ENCODE assay signal across 27 cellular contexts in genomic region chr2:210604666-210605065, GRCh38. TPM values are rescaled to one million over a fixed set of nuclear protein-coding genes. Genes with fewer than 3 reads are reported as not detected.
DNase-seq lines count a peak whose midpoint lies in the region; ATAC-seq, FAIRE-seq and TF ChIP-seq lines count a peak whose summit lies in the region.
"Had no signal": no experiment of that assay in that cellular context is flagged by ENCODE, and none has a peak within 500 bp of the region (broad histone marks: within the 10 kb centered on the region; RNA-seq: fewer than 3 reads in every experiment).

No MANE protein-coding gene starts in this region.

- H3K9me1 ChIP-seq in K562 (ENCODE audit: control insufficient read depth, insufficient read depth, low read length) = no peaks in the 10 kb centered on the region

- H3K4me2 ChIP-seq in A549 (no peak overlapping the region), K562 (ENCODE audit: insufficient read depth, low read length) (no peak overlapping the region), HepG2 (ENCODE audit: low read depth, low read length) (no peak overlapping the region), neural cell (ENCODE audit: low read length) (no peak overlapping the region), GM23338 (no peak overlapping the region)
- H3K4me2 ChIP-seq: BLaER1 had no signal

- no peaks in the 10 kb centered on the region for H3K27me3 ChIP-seq in K562 (ENCODE audit: control insufficient read depth in 2 of 2, insufficient read depth in 2 of 2, low read length in 2 of 2)
- no peaks in the 10 kb centered on the region for H3K27me3 ChIP-seq in HepG2 (ENCODE audit: control insufficient read depth in 1 of 2, insufficient read depth in 2 of 2, low read length in 2 of 2)
- H3K27me3 ChIP-seq in neural cell (ENCODE audit: insufficient read depth, low read depth, low read length) = no peaks in the 10 kb centered on the region
- no peaks in the 10 kb centered on the region for H3K27me3 ChIP-seq in GM23338 (ENCODE audit: insufficient read depth)
- H3K27me3 ChIP-seq: BE2C, BLaER1 had no signal

- FAIRE-seq in A549 (lab: Jason Lieb, UNC) (no peak), K562 (lab: Jason Lieb, UNC) (no peak), HepG2 (lab: Jason Lieb, UNC) (no peak), kidney (lab: Jason Lieb, UNC) (no peak)
- FAIRE-seq: GM12878, GM12892, GM19239 had no signal

- intact Hi-C loops in K562 (cut with micrococcal nuclease) = no loop called here
- intact Hi-C loops in HepG2 (cut with micrococcal nuclease; ENCODE audit: unreplicated experiment) = no loop called here
- intact Hi-C loops in kidney (cut with DNase I) = no loop called here

- H3K27ac ChIP-seq in A549 (no peak overlapping the region), K562 (ENCODE audit: extremely low read depth, low read depth, low read length) (no peak overlapping the region), HepG2 (ENCODE audit: extremely low read length, insufficient read depth, low read length) (no peak overlapping the region), neural cell (ENCODE audit: low read length) (no peak overlapping the region), GM23338 (ENCODE audit: low read depth) (no peak overlapping the region), kidney (ENCODE audit: low read depth in 2 of 2, low read length in 2 of 2) (no peak overlapping the region)
- H3K27ac ChIP-seq: 22Rv1, BLaER1 had no signal

- no peaks in the 10 kb centered on the region for H3K27me3 Mint-ChIP-seq in GM23338 (ENCODE audit: insufficient read depth, low read depth, poor library complexity)
- H3K27me3 Mint-ChIP-seq: CD4-positive, alpha-beta memory T cell; CD4-positive, CD25-positive, alpha-beta regulatory T cell; CD8-positive, alpha-beta memory T cell had no signal

- H3K4me1 ChIP-seq in A549 (no peaks in the 10 kb centered on the region), K562 (replicated peaks in 1 of 2; ENCODE audit: control insufficient read depth in 2 of 2, insufficient read depth in 2 of 2, low read length in 2 of 2) (no peaks in the 10 kb centered on the region), HepG2 (ENCODE audit: insufficient read depth, low read length) (no peaks in the 10 kb centered on the region), GM23338 (ENCODE audit: insufficient read depth) (no peaks in the 10 kb centered on the region), kidney (ENCODE audit: control insufficient read depth in 1 of 2, insufficient read depth in 1 of 2, low read depth in 1 of 2, low read length in 2 of 2) (no peaks in the 10 kb centered on the region)
- H3K4me1 ChIP-seq: BE2C, BLaER1 had no signal

- POLR2A ChIA-PET in A549 (lab: Yijun Ruan, JAX) (no interaction called here), K562 (lab: Yijun Ruan, JAX) (no interaction called here), HepG2 (lab: Yijun Ruan, JAX) (no interaction called here)

- no peak for TF ChIP-seq CTCF in A549 (IDR thresholded peaks at IDR 0.05)
- TF ChIP-seq CTCF in K562 (IDR thresholded peaks at IDR 0.05 in 2 of 3, conservative IDR thresholded peaks at IDR 0.05 in 1 of 3; ENCODE audit: insufficient read depth in 2 of 3, low read depth in 1 of 3, low read length in 3 of 3) = no peak
- TF ChIP-seq CTCF in HepG2 (CRISPR knock-in tag; IDR thresholded peaks at IDR 0.05) = no peak
- TF ChIP-seq CTCF in neural cell (IDR thresholded peaks at IDR 0.05; ENCODE audit: poor library complexity, severe bottlenecking) = no peak
- no peak for TF ChIP-seq CTCF in GM23338 (conservative IDR thresholded peaks at IDR 0.05; ENCODE audit: low read depth in 2 of 2)
- no peak for TF ChIP-seq CTCF in kidney (IDR thresholded peaks at IDR 0.05; ENCODE audit: borderline replicate concordance, extremely low read depth, insufficient read depth)
- TF ChIP-seq CTCF in GM13976 (IDR thresholded peaks at IDR 0.05; ENCODE audit: borderline replicate concordance, control extremely low read depth, extremely low read depth, insufficient read depth, missing control alignments) = no peak

- no peaks in the 10 kb centered on the region for H3K4me1 Mint-ChIP-seq in GM23338
- H3K4me1 Mint-ChIP-seq: CD14-positive monocyte; CD4-positive, alpha-beta memory T cell; CD4-positive, CD25-positive, alpha-beta regulatory T cell; CD8-positive, alpha-beta memory T cell had no signal

- H4K20me1 ChIP-seq in K562 (replicated peaks; ENCODE audit: control insufficient read depth, insufficient read depth, low read length) (no peaks in the 10 kb centered on the region), HepG2 (ENCODE audit: insufficient read depth, low read length) (no peaks in the 10 kb centered on the region), neural cell (ENCODE audit: insufficient read depth) (no peaks in the 10 kb centered on the region), GM23338 (replicated peaks; ENCODE audit: insufficient read depth) (no peaks in the 10 kb centered on the region)
- H4K20me1 ChIP-seq: BLaER1 had no signal

- TF ChIP-seq POLR2A in A549 (IDR thresholded peaks at IDR 0.05; ENCODE audit: low read length) (no peak), K562 (conservative IDR thresholded peaks at IDR 0.05) (no peak), HepG2 (IDR thresholded peaks at IDR 0.05; ENCODE audit: insufficient read depth in 1 of 2, low read depth in 2 of 2, low read length in 2 of 2) (no peak)

- H3K9me2 ChIP-seq in neural cell (ENCODE audit: insufficient read depth, low read length) (no peaks in the 10 kb centered on the region), GM23338 (ENCODE audit: insufficient read depth) (no peaks in the 10 kb centered on the region)

- H3K79me2 ChIP-seq in K562 (ENCODE audit: control insufficient read depth, insufficient read depth, low read length) = no peaks in the 10 kb centered on the region
- H3K79me2 ChIP-seq in HepG2 (ENCODE audit: insufficient read depth, low read length) = no peaks in the 10 kb centered on the region
- no peaks in the 10 kb centered on the region for H3K79me2 ChIP-seq in neural cell (replicated peaks; ENCODE audit: insufficient read depth, low read length)
- no peaks in the 10 kb centered on the region for H3K79me2 ChIP-seq in GM23338 (replicated peaks; ENCODE audit: insufficient read depth)

- H3K9me3 Mint-ChIP-seq in GM23338 = no peaks in the 10 kb centered on the region
- H3K9me3 Mint-ChIP-seq: CD14-positive monocyte; CD4-positive, alpha-beta memory T cell; CD4-positive, CD25-positive, alpha-beta regulatory T cell; CD8-positive, alpha-beta memory T cell had no signal

- WGBS in A549 (ENCODE audit: missing lambda C conversion rate) = 35% methylated on average over 1 of the region's 1 CpG
- 0% methylated on average over 1 of the region's 1 CpG for WGBS in K562 (ENCODE audit: insufficient coverage, low coverage, missing lambda C conversion rate)
- WGBS in HepG2 (ENCODE audit: low lambda C conversion rate) = 90% methylated on average over 1 of the region's 1 CpG

- no peak overlapping the region for H3K27ac Mint-ChIP-seq in GM23338
- H3K27ac Mint-ChIP-seq: CD14-positive monocyte; CD4-positive, alpha-beta memory T cell; CD4-positive, CD25-positive, alpha-beta regulatory T cell; CD8-positive, alpha-beta memory T cell had no signal

- ATAC-seq in A549 (no peak), K562 (no peak), HepG2 (no peak), GM23338 (no peak)
- ATAC-seq: GM12878 had no signal

- H3F3A ChIP-seq in neural cell (ENCODE audit: insufficient read depth, low read length, poor library complexity, severe bottlenecking) (no peaks in the 10 kb centered on the region), GM23338 (replicated peaks; ENCODE audit: low read depth) (no peaks in the 10 kb centered on the region)

- H3K36me3 ChIP-seq in K562 (ENCODE audit: control insufficient read depth, insufficient read depth, low read length) (no peaks in the 10 kb centered on the region), HepG2 (replicated peaks in 1 of 2; ENCODE audit: control insufficient read depth in 1 of 2, insufficient read depth in 2 of 2, low read length in 2 of 2) (peaks cover 0 to 7% of the 10 kb centered on the region in 2 experiments; a peak in 2 of 5 replicates), neural cell (ENCODE audit: insufficient read depth, low read length) (no peaks in the 10 kb centered on the region), GM23338 (ENCODE audit: insufficient read depth) (no peaks in the 10 kb centered on the region), kidney (ENCODE audit: control insufficient read depth in 1 of 2, insufficient read depth in 2 of 2, low read length in 2 of 2) (no peaks in the 10 kb centered on the region)
- H3K36me3 ChIP-seq: BE2C, BLaER1 had no signal

- TF ChIP-seq RAD21 in A549 (conservative IDR thresholded peaks at IDR 0.05 in 1 of 2, IDR thresholded peaks at IDR 0.05 in 1 of 2) = no peak
- no peak for TF ChIP-seq RAD21 in K562 (CRISPR knock-in tag; conservative IDR thresholded peaks at IDR 0.05 in 1 of 2, IDR thresholded peaks at IDR 0.05 in 1 of 2)
- TF ChIP-seq RAD21 in HepG2 (CRISPR knock-in tag; IDR thresholded peaks at IDR 0.05) = no peak
- TF ChIP-seq RAD21 in neural cell (conservative IDR thresholded peaks at IDR 0.05) = no peak

- H3K4me3 ChIP-seq in A549 (no peak overlapping the region), K562 (no peak overlapping the region), HepG2 (replicated peaks in 1 of 3; ENCODE audit: insufficient read depth in 1 of 3, low read depth in 2 of 3, low read length in 3 of 3) (no peak overlapping the region), neural cell (ENCODE audit: low read length) (no peak overlapping the region), GM23338 (no peak overlapping the region), kidney (ENCODE audit: low read length in 2 of 2) (no peak overlapping the region)
- H3K4me3 ChIP-seq: BLaER1, GM12878 had no signal

- H2AFZ ChIP-seq in K562 (ENCODE audit: low read depth, low read length) = no peak overlapping the region
- no peak overlapping the region for H2AFZ ChIP-seq in HepG2 (ENCODE audit: low read length)
- H2AFZ ChIP-seq in neural cell (ENCODE audit: low read depth, low read length) = no peak overlapping the region
- no peak overlapping the region for H2AFZ ChIP-seq in GM23338

- in situ Hi-C loops in K562 (cut with MboI) = no loop called here
- in situ Hi-C loops in HepG2 (cut with HindIII; ENCODE audit: extremely low pct_ligation_motif_present, low pct_unique_long_range_greater_than_20kb) = no loop called here
- in situ Hi-C loops in GM13976 (cut with MboI; ENCODE audit: low sequenced_read_pairs, unreplicated experiment) = loop anchor here (25.0 kb wide), 1 partner anchor 433 kb away; no protein-coding TSS in a partner anchor

- no peaks in the 10 kb centered on the region for H3K36me3 Mint-ChIP-seq in GM23338 (ENCODE audit: low read depth)
- H3K36me3 Mint-ChIP-seq: CD14-positive monocyte; CD4-positive, alpha-beta memory T cell; CD4-positive, CD25-positive, alpha-beta regulatory T cell; CD8-positive, alpha-beta memory T cell had no signal

- H3K4me3 Mint-ChIP-seq in GM23338 = no peak overlapping the region
- H3K4me3 Mint-ChIP-seq: CD14-positive monocyte; CD4-positive, alpha-beta memory T cell; CD4-positive, CD25-positive, alpha-beta regulatory T cell; CD8-positive, alpha-beta memory T cell had no signal

- no TSS peak for BruUV-seq in K562 (replicated peaks; lab: Mats Ljungman, UMichigan)
- no TSS peak for BruUV-seq in HepG2 (replicated peaks; lab: Mats Ljungman, UMichigan)

- H3K9ac ChIP-seq in K562 (ENCODE audit: insufficient read depth in 1 of 2, low read depth in 2 of 2, low read length in 2 of 2) = no peak overlapping the region
- no peak overlapping the region for H3K9ac ChIP-seq in HepG2 (ENCODE audit: insufficient read depth, low read depth, low read length)
- no peak overlapping the region for H3K9ac ChIP-seq in neural cell (ENCODE audit: low read length)
- H3K9ac ChIP-seq in kidney (ENCODE audit: low read length in 2 of 2) = no peak overlapping the region
- H3K9ac ChIP-seq: BLaER1 had no signal

- CTCF ChIA-PET in A549 (lab: Yijun Ruan, JAX) = no interaction called here
- CTCF ChIA-PET in K562 (lab: Yijun Ruan, JAX; ENCODE audit: low intra/inter-chr PET ratio) = no interaction called here
- CTCF ChIA-PET in HepG2 (lab: Yijun Ruan, JAX; ENCODE audit: low intra/inter-chr PET ratio, low total read pairs) = no interaction called here

- DNase-seq in A549 (ENCODE audit: low read depth in 1 of 2, low spot score in 1 of 2) (no peak), K562 (ENCODE audit: extremely low read depth in 1 of 4, low spot score in 3 of 4) (no peak), HepG2 (ENCODE audit: low spot score) (no peak), GM23338 (ENCODE audit: low spot score) (no peak), kidney (no peak), GM13976 (ENCODE audit: low spot score) (no peak)
- DNase-seq: ACHN; BE2C; C1 segment of cervical spinal cord; CD4-positive, alpha-beta memory T cell; CD4-positive, CD25-positive, alpha-beta regulatory T cell; CD8-positive, alpha-beta memory T cell; COR-L47; DMS 273 treated with DMSO at 0.1 percent for 48 hours; DMS153; DMS53; DMS79; DND-41; EL; GDM1 had no signal

- H3K9me3 ChIP-seq in A549 = no peaks in the 10 kb centered on the region
- H3K9me3 ChIP-seq in K562 (replicated peaks; ENCODE audit: control insufficient read depth, insufficient read depth, low read depth, low read length) = no peaks in the 10 kb centered on the region
- no peaks in the 10 kb centered on the region for H3K9me3 ChIP-seq in HepG2 (ENCODE audit: low read length)
- no peaks in the 10 kb centered on the region for H3K9me3 ChIP-seq in neural cell (ENCODE audit: low read length)
- H3K9me3 ChIP-seq in kidney (ENCODE audit: control insufficient read depth in 1 of 2, low read length in 2 of 2) = no peaks in the 10 kb centered on the region
- H3K9me3 ChIP-seq: BE2C, BLaER1 had no signal

- TF ChIP-seq EP300 in A549 (IDR thresholded peaks at IDR 0.05) = no peak
- no peak for TF ChIP-seq EP300 in K562 (IDR thresholded peaks at IDR 0.05; ENCODE audit: low read length)
- TF ChIP-seq EP300 in HepG2 (IDR thresholded peaks at IDR 0.05; ENCODE audit: low read depth in 2 of 2, low read length in 2 of 2) = no peak
- no peak for TF ChIP-seq EP300 in HepG2 (CRISPR knock-in tag; IDR thresholded peaks at IDR 0.05; ENCODE audit: borderline replicate concordance)
- peak; percentile 42 for TF ChIP-seq EP300 in neural cell (conservative IDR thresholded peaks at IDR 0.05; ENCODE audit: poor library complexity, severe bottlenecking)

RNA-seq across cellular contexts. Expression of gene CPS1, which starts 48.3 kb away (rescaled TPM):
- polyA plus RNA-seq in A549 (2011; rRNA removed) = 59.3 and 61.3 TPM in 2 replicates
- 4.0 and 4.8 TPM in 2 replicates for polyA plus RNA-seq in A549 (2012; cell fraction: cytosol; rRNA removed)
- 9.1 and 13.2 TPM in 2 replicates for polyA plus RNA-seq in A549 (2012; cell fraction: nucleus; rRNA removed)
- 15.1 to 16.1 TPM (median 15.9 TPM) in 3 replicates for polyA plus RNA-seq in A549 (2017; fragmentation: RNase III; extraction: RNeasy Plus Mini Kit Qiagen cat#74134 plus additional on column Dnase treatment)
- polyA minus RNA-seq in A549 (2011; rRNA and poly(A)+ RNA removed) = 87.9 and 142 TPM in 2 replicates
- 10.9 and 21.5 TPM in 2 replicates for total RNA-seq in K562 (2011; cell fraction: chromatin; rRNA removed; ENCODE audit: low replicate concordance)
- 7.7 and 10.9 TPM in 2 replicates for total RNA-seq in K562 (2011; cell fraction: nucleolus; rRNA removed)
- 12.2 and 17.3 TPM in 2 replicates for total RNA-seq in K562 (2011; cell fraction: nucleoplasm; rRNA removed)
- 4.3 and 5.7 TPM in 2 replicates for total RNA-seq in K562 (2014; rRNA removed)
- 9.6 and 10.7 TPM in 2 replicates for total RNA-seq in K562 (2014; rRNA removed; fragmentation: Illumina TruSeq; extraction: Trizol)
- 8.7 and 9.2 TPM in 2 replicates for total RNA-seq in K562 (2015; rRNA removed; fragmentation: Illumina TruSeq; extraction: Trizol)
- total RNA-seq in K562 (2021) = 5.0 and 6.0 TPM in 2 replicates
- 11.6 and 13.5 TPM in 2 replicates for polyA plus RNA-seq in K562 (2011; rRNA removed)
- 3.9 and 6.6 TPM in 2 replicates for polyA plus RNA-seq in K562 (2011; cell fraction: cytosol; rRNA removed)
- 19.9 and 29.6 TPM in 2 replicates for polyA plus RNA-seq in K562 (2011; cell fraction: nucleus; rRNA removed)
- 5.6 and 6.8 TPM in 2 replicates for polyA plus RNA-seq in K562 (2012)
- polyA plus RNA-seq in K562 (2014; fragmentation: Illumina TruSeq; extraction: Trizol) = 8.7 and 9.3 TPM in 2 replicates
- 1 to 10 TPM; 2.4 to 3.6 TPM for polyA plus RNA-seq in K562 (2014; fragmentation: Nextera tagmentation; extraction: Ambion mirVana)
- 5.1 and 6.0 TPM in 2 replicates for polyA plus RNA-seq in K562 (2014; rRNA removed)
- polyA minus RNA-seq in K562 (2011; rRNA and poly(A)+ RNA removed) = 38.7 and 39.8 TPM in 2 replicates
- polyA minus RNA-seq in K562 (2011; cell fraction: cytosol; rRNA and poly(A)+ RNA removed) = 16.1 and 17.1 TPM in 2 replicates
- polyA minus RNA-seq in K562 (2011; cell fraction: nucleus; rRNA and poly(A)+ RNA removed) = 22.3 and 47.3 TPM in 2 replicates
- 44.9 and 51.7 TPM in 2 replicates for total RNA-seq in HepG2 (2016; rRNA removed; fragmentation: Illumina TruSeq; extraction: Trizol)
- 4.5 and 7.1 TPM in 2 replicates for total RNA-seq in HepG2 (2016; cell fraction: cytosol; rRNA removed; fragmentation: Illumina TruSeq; extraction: Trizol; ENCODE audit: low read depth)
- 42.6 and 49.0 TPM in 2 replicates for total RNA-seq in HepG2 (2016; cell fraction: insoluble cytoplasmic fraction; rRNA removed; fragmentation: Illumina TruSeq; extraction: Trizol)
- total RNA-seq in HepG2 (2016; cell fraction: membrane; rRNA removed; fragmentation: Illumina TruSeq; extraction: Trizol) = 22.1 and 24.3 TPM in 2 replicates
- 47.7 and 52.3 TPM in 2 replicates for total RNA-seq in HepG2 (2016; cell fraction: nucleus; rRNA removed; fragmentation: Illumina TruSeq; extraction: Trizol)
- polyA plus RNA-seq in HepG2 (2011; rRNA removed) = 17.6 and 24.4 TPM in 2 replicates
- polyA plus RNA-seq in HepG2 (2011; cell fraction: cytosol; rRNA removed) = 16.5 and 18.6 TPM in 2 replicates
- 16.9 and 18.9 TPM in 2 replicates for polyA plus RNA-seq in HepG2 (2011; cell fraction: nucleus; rRNA removed)
- 13.0 and 24.2 TPM in 2 replicates for polyA plus RNA-seq in HepG2 (2012)
- 1.3 and 1.4 TPM in 2 replicates for polyA plus RNA-seq in HepG2 (2016; cell fraction: cytosol; fragmentation: Illumina TruSeq; extraction: Trizol; ENCODE audit: low read depth)
- polyA plus RNA-seq in HepG2 (2016; cell fraction: insoluble cytoplasmic fraction; fragmentation: Illumina TruSeq; extraction: Trizol; ENCODE audit: low read depth) = 22.9 and 25.1 TPM in 2 replicates
- polyA plus RNA-seq in HepG2 (2016; cell fraction: membrane; fragmentation: Illumina TruSeq; extraction: Trizol; ENCODE audit: low read depth) = 7.7 and 8.8 TPM in 2 replicates
- 28.4 and 30.6 TPM in 2 replicates for polyA plus RNA-seq in HepG2 (2016; cell fraction: nucleus; fragmentation: Illumina TruSeq; extraction: Trizol; ENCODE audit: insufficient read depth, low read depth)
- 49.7 and 1,370 TPM in 2 replicates for polyA minus RNA-seq in HepG2 (2011; rRNA and poly(A)+ RNA removed; ENCODE audit: low replicate concordance)
- polyA minus RNA-seq in HepG2 (2011; cell fraction: cytosol; rRNA and poly(A)+ RNA removed) = 44.2 and 46.4 TPM in 2 replicates
- polyA minus RNA-seq in HepG2 (2011; cell fraction: nucleus; rRNA and poly(A)+ RNA removed) = 89.2 and 97.7 TPM in 2 replicates
- polyA plus RNA-seq in neural cell = 0.25 and 0.58 TPM in 2 replicates
- 0.35 and 1.5 TPM in 2 replicates for polyA minus RNA-seq in neural cell
- total RNA-seq in GM23338 (2014; rRNA removed; shearing (Covaris generic)) = 11.0 and 15.7 TPM in 2 replicates
- polyA plus RNA-seq in GM23338 (2016; fragmentation: Nextera tagmentation; extraction: Ambion mirVana) = 4.9 and 5.5 TPM in 2 replicates
- 6.7 TPM for total RNA-seq in kidney
- 6.7 TPM for polyA plus RNA-seq in kidney (ENCODE audit: insufficient read depth, low read depth, low replicate concordance)
- polyA plus RNA-seq: CD14-positive monocyte; CD4-positive, alpha-beta memory T cell; CD4-positive, CD25-positive, alpha-beta regulatory T cell; CD8-positive, alpha-beta memory T cell had no signal
